In genomic region chr20:2524435-2525272, GRCh38 we compare ENCODE assay signal across 8 cellular contexts. TPM values are rescaled to one million over a fixed set of nuclear protein-coding genes. Genes with fewer than 3 reads are reported as not detected.
DNase-seq lines count a peak whose midpoint lies in the region; ATAC-seq and TF ChIP-seq lines count a peak whose summit lies in the region.

No MANE protein-coding gene starts in this region.

- CTCF ChIA-PET in Calu3 (lab: Charles Lee), result interaction anchor here (0.6 to 1.2 kb wide), 4 partner anchors 122 to 1163 kb away, joined by 3 to 8 read pairs (median 4); no protein-coding TSS in a partner anchor
- CTCF ChIA-PET in activated naive CD4-positive, alpha-beta T cell treated with anti-CD3 and anti-CD28 coated beads for 36 hours (lab: Charles Lee), result interaction anchor here (0.6 to 6.1 kb wide), 9 partner anchors 14 to 623 kb away, joined by 3 to 74 read pairs (median 4); partner anchors contain the start of genes SNRPB and ZNF343

- peaks cover 4% of the 10 kb centered on the region; the same call in 1 of the 2 replicates for H3K4me1 ChIP-seq in SJCRH30

- no TSS peak for BruUV-seq in Calu3 (replicated peaks; lab: Mats Ljungman, UMichigan)

- peak overlapping the region; percentile 76 for H3K27ac ChIP-seq in SJCRH30

- H3K27me3 Mint-ChIP-seq in Calu3 (ENCODE audit: unreplicated experiment), result peaks cover 46% of the 10 kb centered on the region
- H3K27me3 Mint-ChIP-seq in activated naive CD4-positive, alpha-beta T cell treated with anti-CD3 and anti-CD28 coated beads for 36 hours (ENCODE audit: low read depth), result no peaks in the 10 kb centered on the region

- H3K4me1 Mint-ChIP-seq in Calu3 (ENCODE audit: low read depth, unreplicated experiment), result no peaks in the 10 kb centered on the region
- peaks cover 5% of the 10 kb centered on the region for H3K4me1 Mint-ChIP-seq in activated naive CD4-positive, alpha-beta T cell treated with anti-CD3 and anti-CD28 coated beads for 36 hours (ENCODE audit: low read depth)

- peak; percentile 78 for ATAC-seq in GM21515 (IDR thresholded peaks at IDR 0.05; ENCODE audit: unreplicated experiment)

- H3K4me3 Mint-ChIP-seq in Calu3 (ENCODE audit: low read depth, unreplicated experiment), result peak overlapping the region; percentile 87
- H3K4me3 Mint-ChIP-seq in activated naive CD4-positive, alpha-beta T cell treated with anti-CD3 and anti-CD28 coated beads for 36 hours, result peak overlapping the region; percentile 86

- DNase-seq in Calu3, result peak; percentile 84
- DNase-seq in LoVo (ENCODE audit: low spot score), result peak; percentile 75
- DNase-seq in SJCRH30, result peak; percentile 81 to 84
- peak; percentile 94 for DNase-seq in activated naive CD4-positive, alpha-beta T cell treated with anti-CD3 and anti-CD28 coated beads for 36 hours
- peak; percentile 85 for DNase-seq in germinal center (ENCODE audit: low spot score)
- peak in 53 of 56 donors; percentile 38 to 93 (median 77) for DNase-seq in nucleus accumbens (lab: John Stamatoyannopoulos, UW)
- peak; percentile 88 for DNase-seq in superior temporal gyrus (ENCODE audit: extremely low spot score)

- H3K4me3 ChIP-seq in SJCRH30, result peak overlapping the region; percentile 73

- no peaks in the 10 kb centered on the region for H3K27me3 ChIP-seq in SJCRH30

- no peaks in the 10 kb centered on the region for H3K36me3 ChIP-seq in SJCRH30

- peaks cover 11% of the 10 kb centered on the region for H3K36me3 Mint-ChIP-seq in Calu3 (ENCODE audit: insufficient read depth, unreplicated experiment)
- H3K36me3 Mint-ChIP-seq in activated naive CD4-positive, alpha-beta T cell treated with anti-CD3 and anti-CD28 coated beads for 36 hours (ENCODE audit: low read depth), result no peaks in the 10 kb centered on the region

- intact Hi-C loops in Calu3 (cut with micrococcal nuclease; ENCODE audit: unreplicated experiment), result loop anchor here (5.0 kb wide), 1 partner anchor 108 kb away; no protein-coding TSS in a partner anchor
- intact Hi-C loops in activated naive CD4-positive, alpha-beta T cell treated with anti-CD3 and anti-CD28 coated beads for 36 hours (cut with micrococcal nuclease), result loop anchor here (1.0 kb wide), 2 partner anchors 54 to 124 kb away; partner anchors contain the start of gene SNRPB

- peak overlapping the region; percentile 36 for H3K27ac Mint-ChIP-seq in Calu3 (ENCODE audit: unreplicated experiment)
- peak overlapping the region; percentile 82 for H3K27ac Mint-ChIP-seq in activated naive CD4-positive, alpha-beta T cell treated with anti-CD3 and anti-CD28 coated beads for 36 hours

- no peaks in the 10 kb centered on the region for H3K9me3 ChIP-seq in SJCRH30 (replicated peaks)

- no peaks in the 10 kb centered on the region for H3K9me3 Mint-ChIP-seq in Calu3 (ENCODE audit: low read depth, unreplicated experiment)
- no peaks in the 10 kb centered on the region for H3K9me3 Mint-ChIP-seq in activated naive CD4-positive, alpha-beta T cell treated with anti-CD3 and anti-CD28 coated beads for 36 hours

- peak; percentile 88 for TF ChIP-seq CTCF in Calu3 (IDR thresholded peaks at IDR 0.05; ENCODE audit: unreplicated experiment)

RNA-seq across cellular contexts. Expression of gene TMC2, which starts 11.7 kb away (rescaled TPM):
- not detected in 2 replicates for total RNA-seq in Calu3 (2022)
- 0.15 and 0.24 TPM in 2 replicates for total RNA-seq in SJCRH30 (2014; rRNA removed; shearing (Covaris generic))
- total RNA-seq in activated naive CD4-positive, alpha-beta T cell treated with anti-CD3 and anti-CD28 coated beads for 36 hours, result not detected

RNA-seq across cellular contexts. Expression of gene ZNF343, which starts 15.9 kb away (rescaled TPM):
- 6.5 and 6.8 TPM in 2 replicates for total RNA-seq in Calu3 (2022)
- 11.7 and 12.5 TPM in 2 replicates for total RNA-seq in SJCRH30 (2014; rRNA removed; shearing (Covaris generic))
- total RNA-seq in activated naive CD4-positive, alpha-beta T cell treated with anti-CD3 and anti-CD28 coated beads for 36 hours, result 1 to 10 TPM; 5.3 to 5.7 TPM

RNA-seq across cellular contexts. Expression of gene SNRPB, which starts 54.1 kb away (rescaled TPM):
- total RNA-seq in Calu3 (2022), result 208 and 215 TPM in 2 replicates
- 401 and 455 TPM in 2 replicates for total RNA-seq in SJCRH30 (2014; rRNA removed; shearing (Covaris generic))
- total RNA-seq in activated naive CD4-positive, alpha-beta T cell treated with anti-CD3 and anti-CD28 coated beads for 36 hours, result 100 to 1,000 TPM; 422 to 431 TPM

Comparison
In these comparisons a context has a peak if more than half of its experiments do, and no peak if none do; other contexts are left out.
1. Peak in every context shown above with its lines: DNase-seq, ATAC-seq, H3K4me3 ChIP-seq and H3K27ac ChIP-seq.